Comparison of ENCODE assay signal across 1 cellular context in genomic region chr4:156237192-156237591, GRCh38.
TF ChIP-seq lines count a peak whose summit lies in the region.

No MANE protein-coding gene starts in this region.

TF ChIP-seq in GM23338, 12 proteins besides CTCF, POLR2A, EP300 and RAD21 (continued from another document):
- no peak for TF ChIP-seq ZNF462 (CRISPR knock-in tag; IDR thresholded peaks at IDR 0.05)
- TF ChIP-seq NANOG (IDR thresholded peaks at IDR 0.05; ENCODE audit: borderline replicate concordance), result no peak
- no peak for TF ChIP-seq REST (IDR thresholded peaks at IDR 0.05; ENCODE audit: unreplicated experiment)
- no peak for TF ChIP-seq ZNF114 (CRISPR knock-in tag; IDR thresholded peaks at IDR 0.05)
- no peak for TF ChIP-seq POLR2AphosphoS5 (IDR thresholded peaks at IDR 0.05; ENCODE audit: low read depth)
- no peak for TF ChIP-seq ETS1 (IDR thresholded peaks at IDR 0.05)
- no peak for TF ChIP-seq STAT1 (IDR thresholded peaks at IDR 0.05; ENCODE audit: unreplicated experiment)
- no peak for TF ChIP-seq ZNF331 (CRISPR knock-in tag; IDR thresholded peaks at IDR 0.05; ENCODE audit: low read depth)
- TF ChIP-seq EZH2 (IDR thresholded peaks at IDR 0.05; ENCODE audit: low read depth, unreplicated experiment), result no peak
